In genomic region chr9:123832858-123833257, GRCh38 we compare ENCODE assay signal across 17 cellular contexts.
"Had no signal": no experiment of that assay in that cellular context is flagged by ENCODE, and none has a peak within 500 bp of the region (broad histone marks: within the 10 kb centered on the region; RNA-seq: fewer than 3 reads in every experiment).

No MANE protein-coding gene starts in this region.

- H3K27me3 ChIP-seq: dorsolateral prefrontal cortex, hepatocyte, upper lobe of right lung had no signal

- ATAC-seq: upper lobe of right lung had no signal

- H3K27me3 Mint-ChIP-seq: activated CD4-positive, alpha-beta memory T cell treated with anti-CD3 and anti-CD28 coated beads, Interleukin-2, amount 10 ng/mL, durations not matched to agents 7 days and 5 days had no signal

- H3K4me3 ChIP-seq: dorsolateral prefrontal cortex, hepatocyte, lung, upper lobe of right lung had no signal

- H3K36me3 ChIP-seq: upper lobe of right lung had no signal

- DNase-seq: activated CD4-positive, alpha-beta memory T cell treated with anti-CD3 and anti-CD28 coated beads, Interleukin-2, amount 10 ng/mL, durations not matched to agents 7 days and 5 days; activated CD4-positive, alpha-beta T cell treated with anti-CD3 and anti-CD28 coated beads for 48 hours; activated CD4-positive, CD25-positive, alpha-beta regulatory T cell; activated naive CD4-positive, alpha-beta T cell treated with anti-CD3 and anti-CD28 coated beads for 36 hours; activated T-cell treated with anti-CD3 and anti-CD28 coated beads, Interleukin-2, amount 50 U/mL, for 1 hour; caudate nucleus; dorsolateral prefrontal cortex; nephron progenitor cell; stimulated activated CD4-positive, alpha-beta T cell treated with anti-CD3 and anti-CD28 coated beads, Interleukin-12 subunit alpha, Interleukin-12 subunit beta, amount 100 ng/mL, for 4 hours; stimulated activated CD4-positive, alpha-beta T cell treated with anti-CD3 and anti-CD28 coated beads, Interleukin-1b, Interleukin-23, amount 100 ng/mL, for 48 hours; stimulated activated CD8-positive, alpha-beta memory T cell treated with anti-CD3 and anti-CD28 coated beads, Interleukin-4, amount 100 ng/mL, for 48 hours; stimulated activated naive CD4-positive, alpha-beta T cell; upper lobe of right lung had no signal

- H3K27ac ChIP-seq: hepatocyte, upper lobe of right lung had no signal

- H3K4me3 Mint-ChIP-seq: activated CD4-positive, alpha-beta memory T cell treated with anti-CD3 and anti-CD28 coated beads, Interleukin-2, amount 10 ng/mL, durations not matched to agents 7 days and 5 days; activated naive CD4-positive, alpha-beta T cell treated with anti-CD3 and anti-CD28 coated beads for 36 hours; brain; mesothelial cell of epicardium; nephron progenitor cell had no signal

- H3K27ac Mint-ChIP-seq: activated CD4-positive, alpha-beta memory T cell treated with anti-CD3 and anti-CD28 coated beads, Interleukin-2, amount 10 ng/mL, durations not matched to agents 7 days and 5 days; activated naive CD4-positive, alpha-beta T cell treated with anti-CD3 and anti-CD28 coated beads for 36 hours; brain; mesothelial cell of epicardium; nephron progenitor cell had no signal
